In genomic region chr12:19620222-19620621, GRCh38 we compare ENCODE assay signal across 21 cellular contexts.
DNase-seq lines count a peak whose midpoint lies in the region; ATAC-seq, FAIRE-seq and TF ChIP-seq lines count a peak whose summit lies in the region.
"Had no signal": no experiment of that assay in that cellular context is flagged by ENCODE, and none has a peak within 500 bp of the region (broad histone marks: within the 10 kb centered on the region; RNA-seq: fewer than 3 reads in every experiment).

No MANE protein-coding gene starts in this region.

- H3K4me1 ChIP-seq in colonic mucosa: no peaks in the 10 kb centered on the region
- H3K4me1 ChIP-seq in keratinocyte (ENCODE audit: control insufficient read depth, extremely low read depth, insufficient read depth, low read length): peaks cover 9% of the 10 kb centered on the region
- no peaks in the 10 kb centered on the region for H3K4me1 ChIP-seq in upper lobe of right lung
- H3K4me1 ChIP-seq: pancreas had no signal

- H3K27ac ChIP-seq in colonic mucosa (no peak overlapping the region), keratinocyte (ENCODE audit: control insufficient read depth, insufficient read depth, low read length) (peak overlapping the region; percentile 29), upper lobe of right lung (no peak overlapping the region)
- H3K27ac ChIP-seq: dorsolateral prefrontal cortex, GM23248, pancreas, right lobe of liver had no signal

- FAIRE-seq in keratinocyte (lab: Jason Lieb, UNC): peak; percentile 55
- FAIRE-seq: GM18507 had no signal

- H3K9ac ChIP-seq in colonic mucosa (ENCODE audit: low read depth in 2 of 2, low read length in 2 of 2) (no peak overlapping the region), keratinocyte (ENCODE audit: control insufficient read depth, extremely low read depth, insufficient read depth, low read length) (peak overlapping the region; percentile 18)
- H3K9ac ChIP-seq: GM23248 had no signal

- no peaks in the 10 kb centered on the region for H3K9me1 ChIP-seq in keratinocyte (ENCODE audit: control insufficient read depth, extremely low read depth, insufficient read depth, low read length)

- peak; percentile 51 for DNase-seq in LoVo (ENCODE audit: low spot score)
- DNase-seq in colonic mucosa: peak; percentile 64
- peak; percentile 9 for DNase-seq in keratinocyte (ENCODE audit: low read depth, low spot score)
- DNase-seq in upper lobe of right lung: no peak
- DNase-seq in activated effector memory CD4-positive, alpha-beta T cell treated with Interleukin-2 at 50 U/mL for 16 hours: no peak
- DNase-seq in NCI-H1694 treated with DMSO at 0.1 percent for 48 hours (lab: John Stamatoyannopoulos, UW): no peak
- DNase-seq: activated naive CD8-positive, alpha-beta T cell treated with anti-CD3 and anti-CD28 coated beads, Interleukin-2, amount 50 U/mL, for 24 hours; dorsolateral prefrontal cortex; GM23248; head of caudate nucleus; MG63; natural killer cell; NCI-H1436 treated with DMSO at 0.1 percent for 48 hours; NCI-H2227 treated with DMSO at 0.1 percent for 48 hours; pancreas; right lobe of liver; stimulated activated naive B cell treated with anti-CD40 and anti-IgM and Interleukin-4, amounts not matched to agents 10 μg/mL and 1 μg/mL and 100 μg/mL, for 72 hours; SW 1271 had no signal

- ATAC-seq in upper lobe of right lung (peak; percentile 44), GM19324 (IDR thresholded peaks at IDR 0.05; ENCODE audit: low FRiP score, unreplicated experiment) (no peak), HG03432 (IDR thresholded peaks at IDR 0.05; ENCODE audit: unreplicated experiment) (no peak)
- ATAC-seq: activated naive CD8-positive, alpha-beta T cell treated with anti-CD3 and anti-CD28 coated beads, Interleukin-2, amount 50 U/mL, for 24 hours; natural killer cell; pancreas; stimulated activated naive B cell treated with anti-CD40 and anti-IgM and Interleukin-4, amounts not matched to agents 10 μg/mL and 1 μg/mL and 100 μg/mL, for 72 hours had no signal

- H3K4me3 ChIP-seq in colonic mucosa: no peak overlapping the region
- H3K4me3 ChIP-seq in keratinocyte (ENCODE audit: control insufficient read depth in 2 of 3, extremely low read depth in 1 of 3, insufficient read depth in 2 of 3, low read depth in 1 of 3, low read length in 3 of 3): no peak overlapping the region
- no peak overlapping the region for H3K4me3 ChIP-seq in upper lobe of right lung
- H3K4me3 ChIP-seq: dorsolateral prefrontal cortex, GM23248, MG63, pancreas, right lobe of liver had no signal

- H2AFZ ChIP-seq in keratinocyte (ENCODE audit: control insufficient read depth, low read length): peak overlapping the region; percentile 74
- H2AFZ ChIP-seq: GM23248 had no signal

- H4K20me1 ChIP-seq in keratinocyte (ENCODE audit: control insufficient read depth, extremely low read depth, insufficient read depth, low read length): no peaks in the 10 kb centered on the region

- intact Hi-C loops in colonic mucosa (cut with DNase I) (no loop called here), upper lobe of right lung (cut with DNase I) (no loop called here)

- peak overlapping the region; percentile 56 for H3K4me2 ChIP-seq in keratinocyte (ENCODE audit: control insufficient read depth, extremely low read depth, insufficient read depth, low read depth, low read length)

- no peak for TF ChIP-seq CTCF in colonic mucosa (IDR thresholded peaks at IDR 0.05)
- TF ChIP-seq CTCF in keratinocyte (optimal IDR thresholded peaks at IDR 0.05 in 1 of 3, IDR thresholded peaks at IDR 0.05 in 1 of 3, conservative IDR thresholded peaks at IDR 0.05 in 1 of 3; ENCODE audit: extremely low read depth in 1 of 3, insufficient read depth in 2 of 3, low read length in 3 of 3): no peak
- TF ChIP-seq CTCF in upper lobe of right lung (IDR thresholded peaks at IDR 0.05): no peak

- no peaks in the 10 kb centered on the region for H3K36me3 ChIP-seq in colonic mucosa
- no peaks in the 10 kb centered on the region for H3K36me3 ChIP-seq in keratinocyte (ENCODE audit: control insufficient read depth in 2 of 2, extremely low read depth in 1 of 2, insufficient read depth in 2 of 2, low read length in 2 of 2)
- H3K36me3 ChIP-seq in upper lobe of right lung: no peaks in the 10 kb centered on the region
- H3K36me3 ChIP-seq: MG63, pancreas, right lobe of liver had no signal

- H3K27me3 ChIP-seq in colonic mucosa: no peaks in the 10 kb centered on the region
- no peaks in the 10 kb centered on the region for H3K27me3 ChIP-seq in keratinocyte (ENCODE audit: control insufficient read depth, extremely low read depth, insufficient read depth, low read length)
- H3K27me3 ChIP-seq in upper lobe of right lung: no peaks in the 10 kb centered on the region
- H3K27me3 ChIP-seq: dorsolateral prefrontal cortex, MG63, pancreas, right lobe of liver had no signal

- no peaks in the 10 kb centered on the region for H3K79me2 ChIP-seq in keratinocyte (ENCODE audit: control insufficient read depth, insufficient read depth, low read length)

- dilution Hi-C loops in keratinocyte (cut with MboI; ENCODE audit: extremely low pct_ligation_motif_present, low sequenced_read_pairs): no loop called here

- H3K9me3 ChIP-seq in colonic mucosa (no peaks in the 10 kb centered on the region), keratinocyte (ENCODE audit: control insufficient read depth, low read depth, low read length) (no peaks in the 10 kb centered on the region), upper lobe of right lung (no peaks in the 10 kb centered on the region)
- H3K9me3 ChIP-seq: MG63, pancreas, right lobe of liver had no signal

Comparison
In these comparisons a context has a peak if more than half of its experiments do, and no peak if none do; other contexts are left out.
1. DNase-seq: peak in LoVo (single experiment), colonic mucosa (single experiment) and keratinocyte (single experiment); none in upper lobe of right lung (single experiment), activated effector memory CD4-positive, alpha-beta T cell treated with Interleukin-2 at 50 U/mL for 16 hours (single experiment) and NCI-H1694 treated with DMSO at 0.1 percent for 48 hours (single experiment).